In the genomic region with DNA sequence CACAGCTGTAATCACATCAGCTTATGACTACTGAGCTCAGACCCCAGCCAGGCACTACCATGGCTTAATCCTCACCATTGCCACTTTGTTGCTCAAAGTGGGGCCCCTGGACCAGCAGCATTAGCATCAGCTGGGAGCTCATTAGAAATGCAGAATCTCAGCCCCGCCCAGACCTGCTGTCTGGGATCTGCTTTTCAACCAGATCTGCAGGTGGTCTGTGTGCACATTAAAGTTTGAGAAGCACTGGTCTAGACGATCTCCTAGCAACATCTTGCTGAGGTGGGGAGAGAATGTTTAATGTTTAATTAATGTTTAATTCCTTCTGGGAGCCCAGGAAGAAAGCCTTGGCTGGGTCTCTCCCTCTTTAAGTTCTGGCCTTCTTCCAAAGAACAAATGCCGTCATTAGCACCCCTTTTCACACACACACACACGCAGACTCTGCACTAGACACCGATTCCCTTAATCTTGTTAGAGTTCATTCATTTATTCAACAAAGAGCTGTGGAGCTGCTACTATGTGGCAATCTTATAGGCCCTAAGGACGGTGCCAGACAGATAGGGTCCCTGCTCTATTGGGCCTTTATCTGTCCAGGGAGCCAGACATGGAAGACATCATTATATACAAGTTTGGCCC, we compare ENCODE assay signal across 20 cellular contexts. TPM values are rescaled to one million over a fixed set of nuclear protein-coding genes. Genes with fewer than 3 reads are reported as not detected.
A peak's percentile ranks its signal among the peaks of the same experiment; 100 is the strongest.
DNase-seq lines count a peak whose midpoint lies in the region; ATAC-seq and TF ChIP-seq lines count a peak whose summit lies in the region.
"Had no signal": no experiment of that assay in that cellular context is flagged by ENCODE, and none has a peak within 500 bp of the region (broad histone marks: within the 10 kb centered on the region; RNA-seq: fewer than 3 reads in every experiment).

No MANE protein-coding gene starts in this region.

- H3K4me1 ChIP-seq in NT2/D1 (ENCODE audit: insufficient read depth, insufficient read length) (peaks cover 13% of the 10 kb centered on the region), left lung (no peaks in the 10 kb centered on the region)
- no peaks in the 10 kb centered on the region for H3K4me1 ChIP-seq in CD4-positive, alpha-beta memory T cell (ENCODE audit: insufficient read depth, low read length)
- H3K4me1 ChIP-seq: Caco-2 had no signal

- no peaks in the 10 kb centered on the region for H3K9me3 Mint-ChIP-seq in stimulated activated naive CD8-positive, alpha-beta T cell treated with anti-CD3 and anti-CD28 coated beads, Interleukin-15, Interleukin-2, amounts not matched to agents 100 ng/mL and 50 ng/mL, for 24 hours
- H3K9me3 Mint-ChIP-seq in stimulated activated naive CD8-positive, alpha-beta T cell treated with anti-CD3 and anti-CD28 coated beads, Interleukin-15, amount 100 ng/mL, for 72 hours, result no peaks in the 10 kb centered on the region
- no peaks in the 10 kb centered on the region for H3K9me3 Mint-ChIP-seq in CD4-positive, alpha-beta memory T cell
- H3K9me3 Mint-ChIP-seq: activated CD8-positive, alpha-beta T cell treated with anti-CD3 and anti-CD28 coated beads for 36 hours had no signal

- H3K27me3 Mint-ChIP-seq in stimulated activated naive CD8-positive, alpha-beta T cell treated with anti-CD3 and anti-CD28 coated beads, Interleukin-15, Interleukin-2, amounts not matched to agents 100 ng/mL and 50 ng/mL, for 24 hours, result no peaks in the 10 kb centered on the region
- H3K27me3 Mint-ChIP-seq in stimulated activated naive CD8-positive, alpha-beta T cell treated with anti-CD3 and anti-CD28 coated beads, Interleukin-15, amount 100 ng/mL, for 72 hours, result no peaks in the 10 kb centered on the region
- no peaks in the 10 kb centered on the region for H3K27me3 Mint-ChIP-seq in CD4-positive, alpha-beta memory T cell
- H3K27me3 Mint-ChIP-seq: activated CD8-positive, alpha-beta T cell treated with anti-CD3 and anti-CD28 coated beads for 36 hours had no signal

- ATAC-seq in stimulated activated naive CD8-positive, alpha-beta T cell treated with anti-CD3 and anti-CD28 coated beads, Interleukin-15, amount 100 ng/mL, for 72 hours, result no peak
- peak; percentile 10 for ATAC-seq in left lung
- no peak for ATAC-seq in HG03354 (IDR thresholded peaks at IDR 0.05; ENCODE audit: poor library complexity, severe bottlenecking, unreplicated experiment)
- ATAC-seq in HG03442 (IDR thresholded peaks at IDR 0.05; ENCODE audit: unreplicated experiment), result no peak
- ATAC-seq: activated CD8-positive, alpha-beta T cell treated with anti-CD3 and anti-CD28 coated beads for 36 hours; left cardiac atrium had no signal

- H3K9me3 ChIP-seq in NT2/D1 (ENCODE audit: insufficient read depth, low read length), result no peaks in the 10 kb centered on the region
- no peaks in the 10 kb centered on the region for H3K9me3 ChIP-seq in left lung
- no peaks in the 10 kb centered on the region for H3K9me3 ChIP-seq in CD4-positive, alpha-beta memory T cell (ENCODE audit: control insufficient read depth in 1 of 2, low read length in 2 of 2)
- H3K9me3 ChIP-seq: Caco-2, stomach, vagina had no signal

- intact Hi-C loops in left lung (cut with DNase I), result no loop called here
- intact Hi-C loops in CD4-positive, alpha-beta memory T cell (cut with micrococcal nuclease), result no loop called here

- H3K27ac ChIP-seq in left lung, result no peak overlapping the region
- H3K27ac ChIP-seq in CD4-positive, alpha-beta memory T cell (ENCODE audit: low read depth, low read length), result no peak overlapping the region
- H3K27ac ChIP-seq: stomach, vagina had no signal

- H3K36me3 ChIP-seq in NT2/D1 (ENCODE audit: insufficient read depth, insufficient read length, low read length) (no peaks in the 10 kb centered on the region), left lung (no peaks in the 10 kb centered on the region)
- H3K36me3 ChIP-seq in CD4-positive, alpha-beta memory T cell (ENCODE audit: insufficient read depth, low read length), result no peaks in the 10 kb centered on the region
- H3K36me3 ChIP-seq: stomach, vagina had no signal

- CTCF ChIA-PET in CD4-positive, alpha-beta memory T cell (lab: Charles Lee; ENCODE audit: partially characterized antibody), result interaction anchor here (1.3 kb wide), 1 partner anchor 54 kb away, joined by 4 read pairs; no protein-coding TSS in a partner anchor

- H3K27ac Mint-ChIP-seq in stimulated activated naive CD8-positive, alpha-beta T cell treated with anti-CD3 and anti-CD28 coated beads, Interleukin-15, Interleukin-2, amounts not matched to agents 100 ng/mL and 50 ng/mL, for 24 hours, result peak overlapping the region; percentile 14
- H3K27ac Mint-ChIP-seq in stimulated activated naive CD8-positive, alpha-beta T cell treated with anti-CD3 and anti-CD28 coated beads, Interleukin-15, amount 100 ng/mL, for 72 hours, result no peak overlapping the region
- H3K27ac Mint-ChIP-seq in CD4-positive, alpha-beta memory T cell, result peak overlapping the region in 1 of 7 donors; percentile 77
- H3K27ac Mint-ChIP-seq: activated CD8-positive, alpha-beta T cell treated with anti-CD3 and anti-CD28 coated beads for 36 hours had no signal

- no peak overlapping the region for H3K9ac ChIP-seq in NT2/D1 (ENCODE audit: insufficient read length, low read depth)

- no peak for DNase-seq in stimulated activated naive CD8-positive, alpha-beta T cell treated with anti-CD3 and anti-CD28 coated beads, Interleukin-15, amount 100 ng/mL, for 72 hours
- DNase-seq in NT2/D1 (ENCODE audit: low read depth, low spot score) (peak; percentile 74), left lung (no peak)
- no peak for DNase-seq in activated CD4-positive, CD25-positive, alpha-beta regulatory T cell (lab: John Stamatoyannopoulos, UW)
- DNase-seq in CD4-positive, alpha-beta memory T cell, result no peak
- DNase-seq: activated CD8-positive, alpha-beta T cell treated with anti-CD3 and anti-CD28 coated beads for 36 hours; amniotic stem cell; Caco-2; hypothalamus; left cardiac atrium; NCI-H1930; NCI-H774; stomach had no signal

- TF ChIP-seq CTCF in left lung (IDR thresholded peaks at IDR 0.05), result no peak

- no peaks in the 10 kb centered on the region for H3K36me3 Mint-ChIP-seq in stimulated activated naive CD8-positive, alpha-beta T cell treated with anti-CD3 and anti-CD28 coated beads, Interleukin-15, Interleukin-2, amounts not matched to agents 100 ng/mL and 50 ng/mL, for 24 hours (ENCODE audit: low read depth)
- no peaks in the 10 kb centered on the region for H3K36me3 Mint-ChIP-seq in CD4-positive, alpha-beta memory T cell

- H3K27me3 ChIP-seq in NT2/D1 (ENCODE audit: insufficient read depth, insufficient read length) (no peaks in the 10 kb centered on the region), left lung (no peaks in the 10 kb centered on the region)
- no peaks in the 10 kb centered on the region for H3K27me3 ChIP-seq in CD4-positive, alpha-beta memory T cell (ENCODE audit: insufficient read depth, low read length)
- H3K27me3 ChIP-seq: stomach, vagina had no signal

- H3K4me3 ChIP-seq in NT2/D1 (ENCODE audit: insufficient read length, low read depth) (no peak overlapping the region), left lung (no peak overlapping the region)
- H3K4me3 ChIP-seq in CD4-positive, alpha-beta memory T cell (ENCODE audit: low read length in 2 of 2), result no peak overlapping the region
- H3K4me3 ChIP-seq: stomach, vagina had no signal

- POLR2A ChIA-PET in CD4-positive, alpha-beta memory T cell (lab: Charles Lee; ENCODE audit: partially characterized antibody), result no interaction called here

- H3K4me1 Mint-ChIP-seq in stimulated activated naive CD8-positive, alpha-beta T cell treated with anti-CD3 and anti-CD28 coated beads, Interleukin-15, Interleukin-2, amounts not matched to agents 100 ng/mL and 50 ng/mL, for 24 hours (ENCODE audit: low read depth), result peaks cover 20% of the 10 kb centered on the region
- peaks cover 29% of the 10 kb centered on the region for H3K4me1 Mint-ChIP-seq in stimulated activated naive CD8-positive, alpha-beta T cell treated with anti-CD3 and anti-CD28 coated beads, Interleukin-15, amount 100 ng/mL, for 72 hours
- peaks cover 15 to 23% (median 19%) of the 10 kb centered on the region in 4 donors for H3K4me1 Mint-ChIP-seq in CD4-positive, alpha-beta memory T cell

- no peak overlapping the region for H3K4me3 Mint-ChIP-seq in stimulated activated naive CD8-positive, alpha-beta T cell treated with anti-CD3 and anti-CD28 coated beads, Interleukin-15, Interleukin-2, amounts not matched to agents 100 ng/mL and 50 ng/mL, for 24 hours
- no peak overlapping the region for H3K4me3 Mint-ChIP-seq in stimulated activated naive CD8-positive, alpha-beta T cell treated with anti-CD3 and anti-CD28 coated beads, Interleukin-15, amount 100 ng/mL, for 72 hours
- no peak overlapping the region for H3K4me3 Mint-ChIP-seq in CD4-positive, alpha-beta memory T cell
- H3K4me3 Mint-ChIP-seq: activated CD8-positive, alpha-beta T cell treated with anti-CD3 and anti-CD28 coated beads for 36 hours had no signal

RNA-seq across cellular contexts. Expression of a gene that starts 53.7 kb away (rescaled TPM):
- total RNA-seq in left lung, result under 1 TPM in 1 of 2 donors, not detected in 1; 0.47 TPM
- 1 to 10 TPM; 5.8 to 6.3 TPM for total RNA-seq in CD4-positive, alpha-beta memory T cell
- 1 to 10 TPM; 3.0 to 3.5 TPM for polyA plus RNA-seq in CD4-positive, alpha-beta memory T cell
- total RNA-seq: M059J, posterior vena cava had no signal
- polyA plus RNA-seq: AG04450 had no signal

Comparison
In these comparisons a context has a peak if more than half of its experiments do, and no peak if none do; other contexts are left out.
1. RNA of a gene that starts 53.7 kb away (total RNA-seq): 5.8 to 6.3 TPM in CD4-positive, alpha-beta memory T cell; 0.47 TPM in left lung; every median in the first group is over 4 times any median in the second.